Comparison of ENCODE assay signal across 9 cellular contexts in the genomic region with DNA sequence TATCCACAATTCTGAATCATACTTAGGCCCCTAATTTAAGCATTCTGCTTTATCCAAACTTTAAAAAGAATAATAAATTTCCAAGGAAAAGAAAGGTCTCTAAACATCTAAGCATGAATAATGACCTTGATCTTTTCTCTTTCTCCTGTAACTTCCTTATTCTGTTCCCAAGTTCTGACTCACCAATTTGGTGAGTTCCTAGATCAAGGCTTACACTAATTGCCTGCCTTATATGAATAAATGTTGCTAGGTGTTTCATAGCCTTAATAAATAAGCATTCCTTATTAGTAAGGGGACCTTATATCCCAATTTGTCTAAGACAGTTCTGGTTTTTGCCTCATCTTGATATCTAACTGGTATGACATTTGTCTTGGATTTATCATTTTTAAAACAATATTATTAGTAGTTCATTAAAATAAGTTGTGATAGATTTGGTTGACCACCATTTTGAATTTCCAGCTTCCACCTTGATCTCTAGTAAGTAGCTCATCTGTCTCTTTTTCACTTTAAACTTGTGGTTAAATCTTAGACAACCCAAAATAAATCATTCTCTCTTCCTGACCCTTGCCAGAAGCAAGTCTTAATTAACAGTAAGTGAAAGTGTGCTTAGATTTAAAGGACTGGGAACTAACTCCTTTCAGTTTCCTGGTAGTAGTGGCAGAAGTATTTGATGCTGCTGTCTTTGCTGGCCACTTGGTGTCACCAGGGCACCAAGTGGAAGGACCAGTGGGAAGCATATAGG.
DNase-seq lines count a peak whose midpoint lies in the region; ATAC-seq and TF ChIP-seq lines count a peak whose summit lies in the region.
"Had no signal": no experiment of that assay in that cellular context is flagged by ENCODE, and none has a peak within 500 bp of the region (broad histone marks: within the 10 kb centered on the region; RNA-seq: fewer than 3 reads in every experiment).

No MANE protein-coding gene starts in this region.

- H3K27ac Mint-ChIP-seq in osteocyte (ENCODE audit: unreplicated experiment): no peak overlapping the region

- peak overlapping the region; percentile 75 for H3K27ac ChIP-seq in epithelial cell of prostate

- ATAC-seq in HG03045 (IDR thresholded peaks at IDR 0.05; ENCODE audit: unreplicated experiment) (no peak), HG02763 (IDR thresholded peaks at IDR 0.05; ENCODE audit: unreplicated experiment) (no peak), HG03196 (IDR thresholded peaks at IDR 0.05; ENCODE audit: unreplicated experiment) (no peak)

- no peak overlapping the region for H3K4me3 Mint-ChIP-seq in osteocyte (ENCODE audit: unreplicated experiment)

- TF ChIP-seq CTCF in GM12875 (IDR thresholded peaks at IDR 0.05; ENCODE audit: borderline replicate concordance, insufficient read depth, low read depth, low read length) (peak; percentile 31; the same call in 1 of the 2 replicates), NB4 (IDR thresholded peaks at IDR 0.05; ENCODE audit: low read depth, low read length) (peak; percentile 46), osteocyte (IDR thresholded peaks at IDR 0.05) (peak; percentile 50)

- no peaks in the 10 kb centered on the region for H3K9me3 Mint-ChIP-seq in osteocyte (ENCODE audit: unreplicated experiment)

- H3K36me3 Mint-ChIP-seq in osteocyte (ENCODE audit: unreplicated experiment): no peaks in the 10 kb centered on the region

- DNase-seq in NB4 (ENCODE audit: low read depth) (peak; percentile 48), epithelial cell of prostate (ENCODE audit: low read depth, low spot score) (no peak), osteocyte (ENCODE audit: extremely low spot score, unreplicated experiment) (no peak)
- no peak for DNase-seq in stimulated activated CD8-positive, alpha-beta memory T cell treated with anti-CD3 and anti-CD28 coated beads, Interleukin-4, amount 100 ng/mL, for 48 hours

- TF ChIP-seq POLR2A in NB4 (IDR thresholded peaks at IDR 0.05; ENCODE audit: extremely low read depth, insufficient read length): no peak

- H3K27me3 Mint-ChIP-seq in osteocyte (ENCODE audit: unreplicated experiment): no peaks in the 10 kb centered on the region

- H3K4me3 ChIP-seq in GM12875 (ENCODE audit: low read depth, low read length) (no peak overlapping the region), NB4 (ENCODE audit: low read depth, low read length) (no peak overlapping the region)
- H3K4me3 ChIP-seq: coronary artery had no signal

- peaks cover 29% of the 10 kb centered on the region for H3K4me1 Mint-ChIP-seq in osteocyte (ENCODE audit: unreplicated experiment)
